In genomic region chr7:108455833-108456677, GRCh38 we compare ENCODE assay signal across 8 cellular contexts.
DNase-seq lines count a peak whose midpoint lies in the region; ATAC-seq lines count a peak whose summit lies in the region.

Gene NRCAM, minus strand, starts transcription at chr7:108456436. Its CDS starts 216,372 bp downstream, at chr7:108240064.

- ATAC-seq in HG02571 (IDR thresholded peaks at IDR 0.05; ENCODE audit: unreplicated experiment) (peak; percentile 42), GM19455 (IDR thresholded peaks at IDR 0.05; ENCODE audit: unreplicated experiment) (no peak), HG03571 (IDR thresholded peaks at IDR 0.05; ENCODE audit: unreplicated experiment) (no peak)

- DNase-seq in DMS153 (lab: John Stamatoyannopoulos, UW) = peak; percentile 85
- DNase-seq in NCI-H345 treated with DMSO at 0.1 percent for 48 hours (lab: John Stamatoyannopoulos, UW; ENCODE audit: unreplicated experiment) = peak; percentile 77
- DNase-seq in activated gamma-delta T cell treated with Interleukin-2 at 50 U/mL for 16 hours = peak; percentile 18
- DNase-seq in germinal center (ENCODE audit: low spot score) = peak; percentile 39
- DNase-seq in nucleus accumbens (lab: John Stamatoyannopoulos, UW) = peak in 53 of 56 donors; percentile 12 to 81 (median 63)

Comparison
In these comparisons a context has a peak if more than half of its experiments do, and no peak if none do; other contexts are left out.
1. DNase-seq: peak in every context shown above with its lines; median percentile 85 in DMS153; 77 in NCI-H345 treated with DMSO at 0.1 percent for 48 hours; 63 in nucleus accumbens; 39 in germinal center; 18 in activated gamma-delta T cell treated with Interleukin-2 at 50 U/mL for 16 hours.